ENCODE assay signal across 12 cellular contexts in the genomic region with DNA sequence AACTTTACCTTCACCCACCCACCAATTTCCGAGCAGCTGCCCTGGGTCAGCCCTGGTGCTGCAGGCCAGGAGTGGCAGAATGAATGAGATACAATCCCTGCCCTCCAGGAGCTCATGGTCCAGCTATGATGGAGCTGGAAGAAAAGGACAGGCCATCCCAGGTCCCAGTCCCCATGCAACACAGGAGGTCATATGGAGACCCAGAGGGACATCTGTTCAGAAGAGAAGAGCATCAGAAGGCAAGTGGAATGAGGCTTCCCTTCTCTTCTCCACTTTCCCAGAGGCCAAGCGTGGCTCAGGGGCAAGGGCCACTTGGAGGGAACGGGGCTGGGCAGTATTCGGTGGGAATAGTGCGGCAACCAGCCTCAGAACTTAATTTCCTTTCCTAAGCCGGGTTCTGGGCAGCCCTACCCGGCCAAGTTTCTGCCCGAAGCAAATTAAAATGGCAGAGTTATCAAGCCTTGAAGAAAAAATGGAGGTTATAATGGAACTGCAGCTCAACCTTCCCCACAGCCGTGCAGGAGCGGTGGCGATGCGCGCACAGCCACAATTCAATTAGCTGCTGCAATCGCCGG. TPM values are rescaled to one million over a fixed set of nuclear protein-coding genes. Genes with fewer than 3 reads are reported as not detected.
DNase-seq lines count a peak whose midpoint lies in the region; ATAC-seq and TF ChIP-seq lines count a peak whose summit lies in the region.
"Had no signal": no experiment of that assay in that cellular context is flagged by ENCODE, and none has a peak within 500 bp of the region (broad histone marks: within the 10 kb centered on the region; RNA-seq: fewer than 3 reads in every experiment).

No MANE protein-coding gene starts in this region.

- peak overlapping the region; percentile 40 for H3K4me3 ChIP-seq in AG04449 (ENCODE audit: low read depth, low read length)
- H3K4me3 ChIP-seq in SK-N-SH (ENCODE audit: low read depth in 2 of 2, low read length in 1 of 2), result peak overlapping the region; percentile 19 to 25; a peak in 2 of 4 replicates
- H3K4me3 ChIP-seq in esophagus muscularis mucosa, result peak overlapping the region; percentile 29 to 45 (median 36)
- H3K4me3 ChIP-seq in vagina, result no peak overlapping the region
- H3K4me3 ChIP-seq: K562 had no signal

- H3K36me3 ChIP-seq in SK-N-SH (replicated peaks in 1 of 2; ENCODE audit: control insufficient read depth in 1 of 2, insufficient read depth in 2 of 2, low read length in 1 of 2) (peaks cover 20 to 52% of the 10 kb centered on the region in 2 experiments), esophagus muscularis mucosa (peaks cover 44 to 84% (median 64%) of the 10 kb centered on the region in 4 donors), vagina (peaks cover 0 to 63% of the 10 kb centered on the region in 2 donors)

- H3K9me3 ChIP-seq in SK-N-SH, result no peaks in the 10 kb centered on the region
- H3K9me3 ChIP-seq in esophagus muscularis mucosa, result no peaks in the 10 kb centered on the region
- no peaks in the 10 kb centered on the region for H3K9me3 ChIP-seq in vagina

- H3K27me3 Mint-ChIP-seq in stimulated activated naive B cell treated with anti-CD40 and anti-IgM and Interleukin-4, amounts not matched to agents 10 μg/mL and 1 μg/mL and 100 μg/mL, for 72 hours, result no peaks in the 10 kb centered on the region
- no peaks in the 10 kb centered on the region for H3K27me3 Mint-ChIP-seq in activated CD4-positive, alpha-beta T cell treated with anti-CD3 and anti-CD28 coated beads, Interleukin-2, amount 10 ng/mL, durations not matched to agents 24 days and 14 days
- H3K27me3 Mint-ChIP-seq: stimulated activated naive CD8-positive, alpha-beta T cell treated with anti-CD3 and anti-CD28 coated beads, Interleukin-15, amount 100 ng/mL, for 72 hours had no signal

- H3K9ac ChIP-seq in SK-N-SH, result no peak overlapping the region

- ATAC-seq in sciatic nerve, result no peak
- no peak for ATAC-seq in stimulated activated naive B cell treated with anti-CD40 and anti-IgM and Interleukin-4, amounts not matched to agents 10 μg/mL and 1 μg/mL and 100 μg/mL, for 72 hours (replicated peaks)
- ATAC-seq: K562; stimulated activated naive CD8-positive, alpha-beta T cell treated with anti-CD3 and anti-CD28 coated beads, Interleukin-15, amount 100 ng/mL, for 72 hours had no signal

- DNase-seq in AG04449 (ENCODE audit: low read depth, low spot score) (no peak), SK-N-SH (no peak), esophagus muscularis mucosa (ENCODE audit: extremely low spot score) (no peak), sciatic nerve (ENCODE audit: low spot score) (peak; percentile 42), vagina (ENCODE audit: extremely low spot score in 2 of 2) (no peak), foreskin melanocyte (no peak)
- DNase-seq in stimulated activated naive B cell treated with anti-CD40 and anti-IgM and Interleukin-4, amounts not matched to agents 10 μg/mL and 1 μg/mL and 100 μg/mL, for 72 hours, result no peak
- DNase-seq in activated CD4-positive, alpha-beta T cell treated with anti-CD3 and anti-CD28 coated beads, Interleukin-2, amount 10 ng/mL, durations not matched to agents 24 days and 14 days, result no peak
- DNase-seq: activated naive CD4-positive, alpha-beta T cell; stimulated activated CD4-positive, alpha-beta T cell treated with anti-CD3 and anti-CD28 coated beads, Interleukin-15, amount 100 ng/mL, for 24 hours; stimulated activated naive CD8-positive, alpha-beta T cell treated with anti-CD3 and anti-CD28 coated beads, Interleukin-15, amount 100 ng/mL, for 72 hours had no signal

- no peaks in the 10 kb centered on the region for H3K9me2 ChIP-seq in SK-N-SH

- H3K4me1 ChIP-seq in SK-N-SH (ENCODE audit: control insufficient read depth in 1 of 2, insufficient read depth in 2 of 2, low read depth in 1 of 2, low read length in 1 of 2) (peaks cover 13 to 65% of the 10 kb centered on the region in 2 experiments; a peak in 3 of 4 replicates), esophagus muscularis mucosa (peaks cover 17 to 38% (median 33%) of the 10 kb centered on the region in 4 donors), vagina (peaks cover 36% of the 10 kb centered on the region)

- peak overlapping the region; percentile 83 for H3K4me2 ChIP-seq in SK-N-SH

- 0 out of 4 replicates have a peak, but pooled peaks of 1 of the 2 experiments have one; percentile 6 for TF ChIP-seq EP300 in SK-N-SH (IDR thresholded peaks at IDR 0.05; ENCODE audit: borderline replicate concordance in 1 of 2, low read depth in 1 of 2, low read length in 1 of 2)
- TF ChIP-seq EP300 in esophagus muscularis mucosa (IDR thresholded peaks at IDR 0.05), result no peak

- H3K4me3 Mint-ChIP-seq in stimulated activated naive B cell treated with anti-CD40 and anti-IgM and Interleukin-4, amounts not matched to agents 10 μg/mL and 1 μg/mL and 100 μg/mL, for 72 hours, result no peak overlapping the region
- H3K4me3 Mint-ChIP-seq in activated CD4-positive, alpha-beta T cell treated with anti-CD3 and anti-CD28 coated beads, Interleukin-2, amount 10 ng/mL, durations not matched to agents 24 days and 14 days, result no peak overlapping the region
- H3K4me3 Mint-ChIP-seq: stimulated activated naive CD8-positive, alpha-beta T cell treated with anti-CD3 and anti-CD28 coated beads, Interleukin-15, amount 100 ng/mL, for 72 hours had no signal

- H3K27ac Mint-ChIP-seq in stimulated activated naive B cell treated with anti-CD40 and anti-IgM and Interleukin-4, amounts not matched to agents 10 μg/mL and 1 μg/mL and 100 μg/mL, for 72 hours, result no peak overlapping the region
- no peak overlapping the region for H3K27ac Mint-ChIP-seq in activated CD4-positive, alpha-beta T cell treated with anti-CD3 and anti-CD28 coated beads, Interleukin-2, amount 10 ng/mL, durations not matched to agents 24 days and 14 days

- H3K36me3 Mint-ChIP-seq in stimulated activated naive B cell treated with anti-CD40 and anti-IgM and Interleukin-4, amounts not matched to agents 10 μg/mL and 1 μg/mL and 100 μg/mL, for 72 hours, result peaks cover 48 to 69% of the 10 kb centered on the region in 2 donors
- peaks cover 66% of the 10 kb centered on the region for H3K36me3 Mint-ChIP-seq in activated CD4-positive, alpha-beta T cell treated with anti-CD3 and anti-CD28 coated beads, Interleukin-2, amount 10 ng/mL, durations not matched to agents 24 days and 14 days (ENCODE audit: low read depth)

- TF ChIP-seq POLR2A in esophagus muscularis mucosa (IDR thresholded peaks at IDR 0.05; ENCODE audit: low read depth) (no peak), vagina (IDR thresholded peaks at IDR 0.05) (no peak)

- H4K20me1 ChIP-seq in SK-N-SH (ENCODE audit: insufficient read depth), result peaks cover 32% of the 10 kb centered on the region

- no peaks in the 10 kb centered on the region for H3K79me2 ChIP-seq in SK-N-SH (ENCODE audit: insufficient read depth)

- POLR2A ChIA-PET in AG04449 (lab: Yijun Ruan, JAX) (interaction anchor here (0.7 to 2.5 kb wide), 2 partner anchors 25 to 36 kb away, joined by 4 to 9 read pairs; partner anchors contain the start of gene TLE3), SK-N-SH (lab: Yijun Ruan, JAX) (interaction anchor here (2.0 to 2.9 kb wide), 2 partner anchors 34 to 37 kb away, joined by 4 to 14 read pairs; partner anchors contain the start of gene TLE3)

- H3K27me3 ChIP-seq in SK-N-SH (ENCODE audit: insufficient read depth) (no peaks in the 10 kb centered on the region), esophagus muscularis mucosa (no peaks in the 10 kb centered on the region), vagina (no peaks in the 10 kb centered on the region)

- H3K9me3 Mint-ChIP-seq in stimulated activated naive B cell treated with anti-CD40 and anti-IgM and Interleukin-4, amounts not matched to agents 10 μg/mL and 1 μg/mL and 100 μg/mL, for 72 hours, result no peaks in the 10 kb centered on the region
- H3K9me3 Mint-ChIP-seq in activated CD4-positive, alpha-beta T cell treated with anti-CD3 and anti-CD28 coated beads, Interleukin-2, amount 10 ng/mL, durations not matched to agents 24 days and 14 days, result no peaks in the 10 kb centered on the region
- H3K9me3 Mint-ChIP-seq: stimulated activated naive CD8-positive, alpha-beta T cell treated with anti-CD3 and anti-CD28 coated beads, Interleukin-15, amount 100 ng/mL, for 72 hours had no signal

- intact Hi-C loops in esophagus muscularis mucosa (cut with DNase I) (no loop called here), sciatic nerve (cut with DNase I) (loop anchor here (5.0 kb wide), 1 partner anchor 36 kb away; the partner anchor contains the start of gene TLE3), vagina (cut with DNase I) (loop anchor here (5.0 kb wide), 1 partner anchor 36 kb away; the partner anchor contains the start of gene TLE3)
- intact Hi-C loops in activated CD4-positive, alpha-beta T cell treated with anti-CD3 and anti-CD28 coated beads, Interleukin-2, amount 10 ng/mL, durations not matched to agents 24 days and 14 days (cut with micrococcal nuclease), result no loop called here

- 54% methylated on average over 13 of the region's 15 CpGs for WGBS in SK-N-SH (ENCODE audit: low lambda C conversion rate)
- WGBS in esophagus muscularis mucosa, result 72% methylated on average over 13 of the region's 15 CpGs

- H3F3A ChIP-seq in SK-N-SH (replicated peaks; ENCODE audit: insufficient read depth), result peaks cover 7% of the 10 kb centered on the region

- CTCF ChIA-PET in AG04449 (lab: Yijun Ruan, JAX) (interaction anchor here (1.7 to 2.0 kb wide), 4 partner anchors 10 to 426 kb away, joined by 3 to 6 read pairs (median 4); no protein-coding TSS in a partner anchor), SK-N-SH (lab: Yijun Ruan, JAX) (interaction anchor here (1.0 to 5.1 kb wide), 9 partner anchors 28 to 585 kb away, joined by 3 to 32 read pairs (median 4); partner anchors contain the start of gene TLE3)

- no peaks in the 10 kb centered on the region for H3K4me1 Mint-ChIP-seq in stimulated activated naive B cell treated with anti-CD40 and anti-IgM and Interleukin-4, amounts not matched to agents 10 μg/mL and 1 μg/mL and 100 μg/mL, for 72 hours
- H3K4me1 Mint-ChIP-seq in activated CD4-positive, alpha-beta T cell treated with anti-CD3 and anti-CD28 coated beads, Interleukin-2, amount 10 ng/mL, durations not matched to agents 24 days and 14 days, result no peaks in the 10 kb centered on the region
- H3K4me1 Mint-ChIP-seq: stimulated activated naive CD8-positive, alpha-beta T cell treated with anti-CD3 and anti-CD28 coated beads, Interleukin-15, amount 100 ng/mL, for 72 hours had no signal

- H3K27ac ChIP-seq in SK-N-SH (ENCODE audit: low read depth in 2 of 2, low read length in 1 of 2), result peak overlapping the region; percentile 63 to 78; a peak in 3 of 4 replicates
- H3K27ac ChIP-seq in esophagus muscularis mucosa (replicated peaks in 1 of 4), result peak overlapping the region in 3 of 4 donors; percentile 40 to 64 (median 47)
- no peak overlapping the region for H3K27ac ChIP-seq in vagina

- no peak overlapping the region for H2AFZ ChIP-seq in SK-N-SH (ENCODE audit: low read depth)

- TF ChIP-seq CTCF in AG04449 (IDR thresholded peaks at IDR 0.05; ENCODE audit: insufficient read depth, low read length, missing control alignments) (no peak), SK-N-SH (IDR thresholded peaks at IDR 0.05) (no peak), esophagus muscularis mucosa (IDR thresholded peaks at IDR 0.05) (no peak), vagina (IDR thresholded peaks at IDR 0.05) (no peak)

- TF ChIP-seq RAD21 in SK-N-SH (IDR thresholded peaks at IDR 0.05; ENCODE audit: low read length), result no peak

RNA-seq across cellular contexts. Expression of gene TLE3, which starts 35.9 kb away (rescaled TPM):
- 8.4 and 14.7 TPM in 2 replicates for polyA plus RNA-seq in SK-N-SH (2012; rRNA removed)
- 6.1 and 8.4 TPM in 2 replicates for polyA plus RNA-seq in SK-N-SH (2012; cell fraction: cytosol; rRNA removed)
- 42.8 and 50.1 TPM in 2 replicates for polyA plus RNA-seq in SK-N-SH (2012; cell fraction: nucleus; rRNA removed)
- total RNA-seq in esophagus muscularis mucosa (10 to 100 TPM; 35.7 to 81.3 (median 59.2) TPM), sciatic nerve (90.1 TPM), vagina (64.6 TPM)
- 111 and 118 TPM in 2 replicates for total RNA-seq in activated CD4-positive, alpha-beta T cell treated with anti-CD3 and anti-CD28 coated beads, Interleukin-2, amount 10 ng/mL, durations not matched to agents 24 days and 14 days

Comparison
In these comparisons a context has a peak if more than half of its experiments do, and no peak if none do; other contexts are left out.
1. H3K4me3 ChIP-seq: peak in AG04449 (single experiment), SK-N-SH (2 of 2) and esophagus muscularis mucosa (4 of 4); none in vagina (0 of 2).
2. intact Hi-C loops: an anchor here in sciatic nerve (5.0 kb wide) and vagina (5.0 kb wide); none called in esophagus muscularis mucosa and activated CD4-positive, alpha-beta T cell treated with anti-CD3 and anti-CD28 coated beads, Interleukin-2, amount 10 ng/mL, durations not matched to agents 24 days and 14 days.